ENCODE assay signal across 8 cellular contexts in genomic region chr10:96044686-96045085, GRCh38. TPM values are rescaled to one million over a fixed set of nuclear protein-coding genes. Genes with fewer than 3 reads are reported as not detected.
DNase-seq lines count a peak whose midpoint lies in the region; ATAC-seq and TF ChIP-seq lines count a peak whose summit lies in the region.

No MANE protein-coding gene starts in this region.

- H3K27me3 ChIP-seq in SK-N-SH (ENCODE audit: insufficient read depth) (no peaks in the 10 kb centered on the region), osteoblast (ENCODE audit: insufficient read depth, low read length) (no peaks in the 10 kb centered on the region)

- TF ChIP-seq POLR2A in erythroblast (IDR thresholded peaks at IDR 0.05; ENCODE audit: low read length) = peak; percentile 27

- WGBS in SK-N-SH (ENCODE audit: low lambda C conversion rate) = 13% methylated on average over 9 of the region's 9 CpGs

- H3K9me3 Mint-ChIP-seq in activated CD4-positive, alpha-beta T cell treated with anti-CD3 and anti-CD28 coated beads, Interleukin-2, amount 10 ng/mL, durations not matched to agents 7 days and 5 days = no peaks in the 10 kb centered on the region

- POLR2A ChIA-PET in activated CD4-positive, alpha-beta T cell treated with anti-CD3 and anti-CD28 coated beads, Interleukin-2, amount 10 ng/mL, durations not matched to agents 7 days and 5 days (lab: Charles Lee) = no interaction called here
- POLR2A ChIA-PET in SK-N-SH (lab: Yijun Ruan, JAX) = interaction anchor here (2.6 to 3.6 kb wide), 2 partner anchors 45 to 85 kb away, joined by 13 to 20 read pairs; partner anchors contain the start of gene ZNF518A

- H2AFZ ChIP-seq in SK-N-SH (ENCODE audit: low read depth) (peak overlapping the region; percentile 80), osteoblast (ENCODE audit: low read length) (peak overlapping the region; percentile 99)

- H3K4me2 ChIP-seq in SK-N-SH = peak overlapping the region; percentile 91
- peak overlapping the region; percentile 99 for H3K4me2 ChIP-seq in osteoblast (ENCODE audit: insufficient read depth, low read length)

- TF ChIP-seq EP300 in SK-N-SH (IDR thresholded peaks at IDR 0.05; ENCODE audit: borderline replicate concordance in 1 of 2, low read depth in 1 of 2, low read length in 1 of 2) = no peak

- H3K4me3 ChIP-seq in SK-N-SH (ENCODE audit: low read depth in 2 of 2, low read length in 1 of 2) = peak overlapping the region; percentile 76 to 92
- H3K4me3 ChIP-seq in osteoblast (ENCODE audit: insufficient read depth, low read length) = peak overlapping the region; percentile 90

- H4K20me1 ChIP-seq in SK-N-SH (ENCODE audit: insufficient read depth) (peaks cover 7% of the 10 kb centered on the region; the same call in 1 of the 2 replicates), osteoblast (ENCODE audit: insufficient read depth, low read length) (peaks cover 9% of the 10 kb centered on the region)

- H3K27ac ChIP-seq in SK-N-SH (ENCODE audit: low read depth in 2 of 2, low read length in 1 of 2) (peak overlapping the region; percentile 16 to 75; a peak in 3 of 4 replicates), osteoblast (ENCODE audit: low read depth, low read length) (peak overlapping the region; percentile 66)

- no peak for DNase-seq in activated CD4-positive, alpha-beta T cell treated with anti-CD3 and anti-CD28 coated beads, Interleukin-2, amount 10 ng/mL, durations not matched to agents 7 days and 5 days
- DNase-seq in activated CD4-positive, alpha-beta T cell treated with anti-CD3 and anti-CD28 coated beads, Interleukin-2, amount 50 U/mL, for 1 hour = no peak
- DNase-seq in SK-N-SH (no peak), erythroblast (lab: John Stamatoyannopoulos, UW) (peak; percentile 63 to 78), osteoblast (ENCODE audit: insufficient read length, low spot score, missing footprints) (no peak), islet precursor cell (no peak)
- DNase-seq in stimulated activated naive CD4-positive, alpha-beta T cell (lab: John Stamatoyannopoulos, UW) = no peak

- no peaks in the 10 kb centered on the region for H3K27me3 Mint-ChIP-seq in activated CD4-positive, alpha-beta T cell treated with anti-CD3 and anti-CD28 coated beads, Interleukin-2, amount 10 ng/mL, durations not matched to agents 7 days and 5 days

- H3K9me3 ChIP-seq in SK-N-SH = no peaks in the 10 kb centered on the region
- no peaks in the 10 kb centered on the region for H3K9me3 ChIP-seq in osteoblast (ENCODE audit: low read depth, low read length)

- no peak for TF ChIP-seq RAD21 in SK-N-SH (IDR thresholded peaks at IDR 0.05; ENCODE audit: low read length)

- H3K4me1 ChIP-seq in SK-N-SH (ENCODE audit: control insufficient read depth in 1 of 2, insufficient read depth in 2 of 2, low read depth in 1 of 2, low read length in 1 of 2) (peaks cover 0 to 6% of the 10 kb centered on the region in 2 experiments; a peak in 2 of 4 replicates), osteoblast (ENCODE audit: insufficient read depth, low read length) (peaks cover 14% of the 10 kb centered on the region)

- TF ChIP-seq CTCF in SK-N-SH (IDR thresholded peaks at IDR 0.05) = no peak
- TF ChIP-seq CTCF in osteoblast (IDR thresholded peaks at IDR 0.05; ENCODE audit: extremely low read depth, low read depth, low read length) = no peak

- H3K9ac ChIP-seq in SK-N-SH = peak overlapping the region; percentile 92

- H3K4me3 Mint-ChIP-seq in activated CD4-positive, alpha-beta T cell treated with anti-CD3 and anti-CD28 coated beads, Interleukin-2, amount 10 ng/mL, durations not matched to agents 7 days and 5 days = peak overlapping the region; percentile 89

- peaks cover 0 to 12% of the 10 kb centered on the region in 2 experiments for H3K36me3 ChIP-seq in SK-N-SH (replicated peaks in 1 of 2; ENCODE audit: control insufficient read depth in 1 of 2, insufficient read depth in 2 of 2, low read length in 1 of 2)
- H3K36me3 ChIP-seq in osteoblast (ENCODE audit: insufficient read depth, low read length) = peaks cover 2% of the 10 kb centered on the region

- no peak for ATAC-seq in GM21423 (IDR thresholded peaks at IDR 0.05; ENCODE audit: unreplicated experiment)

- peak overlapping the region; percentile 89 for H3K27ac Mint-ChIP-seq in activated CD4-positive, alpha-beta T cell treated with anti-CD3 and anti-CD28 coated beads, Interleukin-2, amount 10 ng/mL, durations not matched to agents 7 days and 5 days

- CTCF ChIA-PET in activated CD4-positive, alpha-beta T cell treated with anti-CD3 and anti-CD28 coated beads, Interleukin-2, amount 10 ng/mL, durations not matched to agents 7 days and 5 days (lab: Charles Lee) = interaction anchor here (1.4 kb wide), 1 partner anchor 49 kb away, joined by 3 read pairs; no protein-coding TSS in a partner anchor
- CTCF ChIA-PET in SK-N-SH (lab: Yijun Ruan, JAX) = interaction anchor here (3.0 kb wide), 1 partner anchor 28 kb away, joined by 13 read pairs; no protein-coding TSS in a partner anchor

- H3K79me2 ChIP-seq in SK-N-SH (ENCODE audit: insufficient read depth) = peaks cover 66% of the 10 kb centered on the region
- peaks cover 60% of the 10 kb centered on the region for H3K79me2 ChIP-seq in osteoblast (ENCODE audit: insufficient read depth, low read length)

- peaks cover 34% of the 10 kb centered on the region for H3K36me3 Mint-ChIP-seq in activated CD4-positive, alpha-beta T cell treated with anti-CD3 and anti-CD28 coated beads, Interleukin-2, amount 10 ng/mL, durations not matched to agents 7 days and 5 days (ENCODE audit: low read depth)

- peaks cover 46% of the 10 kb centered on the region for H3K4me1 Mint-ChIP-seq in activated CD4-positive, alpha-beta T cell treated with anti-CD3 and anti-CD28 coated beads, Interleukin-2, amount 10 ng/mL, durations not matched to agents 7 days and 5 days

- H3K9me2 ChIP-seq in SK-N-SH = no peaks in the 10 kb centered on the region

- peaks cover 4% of the 10 kb centered on the region for H3F3A ChIP-seq in SK-N-SH (replicated peaks; ENCODE audit: insufficient read depth)

TF ChIP-seq in SK-N-SH, 30 proteins besides CTCF, POLR2A, EP300 and RAD21:
- 0 out of 2 replicates have a peak, but pooled peaks have one; percentile 32 for TF ChIP-seq MXI1 (IDR thresholded peaks at IDR 0.05; ENCODE audit: low read depth, low read length)
- TF ChIP-seq MAX (IDR thresholded peaks at IDR 0.05; ENCODE audit: low read depth) = peak; percentile 41; the same call in 1 of the 2 replicates
- TF ChIP-seq NRF1 (IDR thresholded peaks at IDR 0.05; ENCODE audit: low read depth, low read length) = no peak
TF ChIP-seq in SK-N-SH: peak in this region for 2.

RNA-seq across cellular contexts. Expression of gene CCNJ, which starts 1.3 kb away (rescaled TPM):
- total RNA-seq in activated CD4-positive, alpha-beta T cell treated with anti-CD3 and anti-CD28 coated beads, Interleukin-2, amount 10 ng/mL, durations not matched to agents 7 days and 5 days = 1 to 10 TPM; 4.1 to 4.8 TPM
- 4.3 and 5.6 TPM in 2 replicates for polyA plus RNA-seq in SK-N-SH (2012; rRNA removed)
- 4.3 and 5.2 TPM in 2 replicates for polyA plus RNA-seq in SK-N-SH (2012; cell fraction: cytosol; rRNA removed)
- 4.3 and 7.8 TPM in 2 replicates for polyA plus RNA-seq in SK-N-SH (2012; cell fraction: nucleus; rRNA removed)
- 5.6 and 5.8 TPM in 2 replicates for total RNA-seq in osteoblast

Comparison
In these comparisons a context has a peak if more than half of its experiments do, and no peak if none do; other contexts are left out.
1. DNase-seq: peak in erythroblast (2 of 2); none in activated CD4-positive, alpha-beta T cell treated with anti-CD3 and anti-CD28 coated beads, Interleukin-2, amount 10 ng/mL, durations not matched to agents 7 days and 5 days (single experiment), activated CD4-positive, alpha-beta T cell treated with anti-CD3 and anti-CD28 coated beads, Interleukin-2, amount 50 U/mL, for 1 hour (single experiment), SK-N-SH (single experiment), osteoblast (single experiment), stimulated activated naive CD4-positive, alpha-beta T cell (0 of 6) and islet precursor cell (single experiment).